Comparison of ENCODE assay signal across 15 cellular contexts in genomic region chr12:123058471-123058870, GRCh38.
DNase-seq lines count a peak whose midpoint lies in the region; ATAC-seq and TF ChIP-seq lines count a peak whose summit lies in the region.
"Had no signal": no experiment of that assay in that cellular context is flagged by ENCODE, and none has a peak within 500 bp of the region (broad histone marks: within the 10 kb centered on the region; RNA-seq: fewer than 3 reads in every experiment).

No MANE protein-coding gene starts in this region.

- no peaks in the 10 kb centered on the region for H3K36me3 Mint-ChIP-seq in activated naive CD8-positive, alpha-beta T cell
- H3K36me3 Mint-ChIP-seq in activated naive CD8-positive, alpha-beta T cell treated with anti-CD3 and anti-CD28 coated beads, Interleukin-2, amount 50 U/mL, for 24 hours (ENCODE audit: low read depth), result no peaks in the 10 kb centered on the region
- peaks cover 4% of the 10 kb centered on the region for H3K36me3 Mint-ChIP-seq in glutamatergic neuron (ENCODE audit: unreplicated experiment)
- H3K36me3 Mint-ChIP-seq in Caco-2 (ENCODE audit: insufficient read depth, unreplicated experiment), result no peaks in the 10 kb centered on the region

- no peaks in the 10 kb centered on the region for H3K27me3 Mint-ChIP-seq in activated naive CD8-positive, alpha-beta T cell
- H3K27me3 Mint-ChIP-seq in activated naive CD8-positive, alpha-beta T cell treated with anti-CD3 and anti-CD28 coated beads, Interleukin-2, amount 50 U/mL, for 24 hours, result no peaks in the 10 kb centered on the region
- peaks cover 19% of the 10 kb centered on the region for H3K27me3 Mint-ChIP-seq in glutamatergic neuron (ENCODE audit: unreplicated experiment)
- no peaks in the 10 kb centered on the region for H3K27me3 Mint-ChIP-seq in Caco-2 (ENCODE audit: insufficient read depth, unreplicated experiment)
- H3K27me3 Mint-ChIP-seq: activated CD4-positive, alpha-beta T cell treated with anti-CD3 and anti-CD28 coated beads for 36 hours had no signal

- H3K36me3 ChIP-seq in upper lobe of left lung (no peaks in the 10 kb centered on the region), Caco-2 (ENCODE audit: control insufficient read depth, insufficient read depth, low read length) (no peaks in the 10 kb centered on the region)
- H3K36me3 ChIP-seq: ascending aorta had no signal

- H3K4me3 ChIP-seq in upper lobe of left lung (no peak overlapping the region), Caco-2 (ENCODE audit: low read depth, low read length) (no peak overlapping the region)
- H3K4me3 ChIP-seq: ascending aorta had no signal

- no peaks in the 10 kb centered on the region for H3K9me3 Mint-ChIP-seq in activated naive CD8-positive, alpha-beta T cell (ENCODE audit: low read depth)
- H3K9me3 Mint-ChIP-seq in activated naive CD8-positive, alpha-beta T cell treated with anti-CD3 and anti-CD28 coated beads, Interleukin-2, amount 50 U/mL, for 24 hours, result no peaks in the 10 kb centered on the region
- H3K9me3 Mint-ChIP-seq in glutamatergic neuron (ENCODE audit: unreplicated experiment) (peaks cover 22% of the 10 kb centered on the region), Caco-2 (ENCODE audit: unreplicated experiment) (no peaks in the 10 kb centered on the region)
- H3K9me3 Mint-ChIP-seq: activated T-cell treated with anti-CD3 and anti-CD28 coated beads, Interleukin-2, amount 50 U/mL, for 4 hours; nephron progenitor cell had no signal

- no peak for DNase-seq in activated naive CD8-positive, alpha-beta T cell treated with anti-CD3 and anti-CD28 coated beads, Interleukin-2, amount 50 U/mL, for 24 hours
- DNase-seq in NCI-H345 treated with DMSO at 0.1 percent for 48 hours (lab: John Stamatoyannopoulos, UW; ENCODE audit: unreplicated experiment) (peak; percentile 98), glutamatergic neuron (no peak), upper lobe of left lung (peak in 1 of 2 donors; percentile 70), Caco-2 (no peak)
- no peak for DNase-seq in stimulated activated CD4-positive, alpha-beta T cell treated with anti-CD3 and anti-CD28 coated beads, Interleukin-12 subunit alpha, Interleukin-12 subunit beta, amount 100 ng/mL, for 4 hours
- DNase-seq: activated CD4-positive, alpha-beta T cell treated with anti-CD3 and anti-CD28 coated beads for 36 hours; activated T-cell treated with anti-CD3 and anti-CD28 coated beads, Interleukin-2, amount 50 U/mL, for 4 hours; foreskin melanocyte; nephron progenitor cell; OCI-M1 had no signal

- no peaks in the 10 kb centered on the region for H3K9me3 ChIP-seq in upper lobe of left lung
- no peaks in the 10 kb centered on the region for H3K9me3 ChIP-seq in Caco-2
- H3K9me3 ChIP-seq: ascending aorta had no signal

- no peaks in the 10 kb centered on the region for H3K27me3 ChIP-seq in upper lobe of left lung
- H3K27me3 ChIP-seq in Caco-2 (replicated peaks; ENCODE audit: control insufficient read depth, insufficient read depth, low read length), result no peaks in the 10 kb centered on the region
- H3K27me3 ChIP-seq: ascending aorta had no signal

- H3K27ac ChIP-seq in upper lobe of left lung, result peak overlapping the region; percentile 8 to 71 (median 30)
- H3K27ac ChIP-seq: ascending aorta had no signal

- CTCF ChIA-PET in Caco-2 (lab: Charles Lee), result no interaction called here

- H3K4me1 Mint-ChIP-seq in activated naive CD8-positive, alpha-beta T cell (ENCODE audit: low read depth), result peaks cover 22% of the 10 kb centered on the region
- H3K4me1 Mint-ChIP-seq in activated naive CD8-positive, alpha-beta T cell treated with anti-CD3 and anti-CD28 coated beads, Interleukin-2, amount 50 U/mL, for 24 hours, result peaks cover 17% of the 10 kb centered on the region
- H3K4me1 Mint-ChIP-seq in glutamatergic neuron (ENCODE audit: low read depth, unreplicated experiment) (peaks cover 51% of the 10 kb centered on the region), Caco-2 (ENCODE audit: low read depth, unreplicated experiment) (no peaks in the 10 kb centered on the region)

- ATAC-seq in activated naive CD8-positive, alpha-beta T cell treated with anti-CD3 and anti-CD28 coated beads, Interleukin-2, amount 50 U/mL, for 24 hours, result no peak
- ATAC-seq in upper lobe of left lung (ENCODE audit: low FRiP score in 2 of 2), result no peak
- no peak for ATAC-seq in GM21381 (IDR thresholded peaks at IDR 0.05; ENCODE audit: unreplicated experiment)
- ATAC-seq: activated CD4-positive, alpha-beta T cell treated with anti-CD3 and anti-CD28 coated beads for 36 hours; activated T-cell treated with anti-CD3 and anti-CD28 coated beads, Interleukin-2, amount 50 U/mL, for 4 hours; HepG2 had no signal

- intact Hi-C loops in Caco-2 (cut with micrococcal nuclease; ENCODE audit: unreplicated experiment), result no loop called here

- TF ChIP-seq POLR2A in upper lobe of left lung (IDR thresholded peaks at IDR 0.05), result peak in 1 of 4 donors; percentile 31

- peak overlapping the region; percentile 56 for H3K27ac Mint-ChIP-seq in activated naive CD8-positive, alpha-beta T cell
- no peak overlapping the region for H3K27ac Mint-ChIP-seq in activated naive CD8-positive, alpha-beta T cell treated with anti-CD3 and anti-CD28 coated beads, Interleukin-2, amount 50 U/mL, for 24 hours
- peak overlapping the region; percentile 91 for H3K27ac Mint-ChIP-seq in glutamatergic neuron (ENCODE audit: unreplicated experiment)
- H3K27ac Mint-ChIP-seq in Caco-2 (ENCODE audit: unreplicated experiment), result no peak overlapping the region
- H3K27ac Mint-ChIP-seq: activated CD4-positive, alpha-beta T cell treated with anti-CD3 and anti-CD28 coated beads for 36 hours had no signal

- BruUV-seq in Caco-2 (replicated peaks; lab: Mats Ljungman, UMichigan), result no TSS peak

- POLR2A ChIA-PET in Caco-2 (lab: Charles Lee), result no interaction called here

- no peak for TF ChIP-seq EP300 in upper lobe of left lung (IDR thresholded peaks at IDR 0.05)

- no peak for TF ChIP-seq CTCF in glutamatergic neuron (IDR thresholded peaks at IDR 0.05; ENCODE audit: partially characterized antibody, unreplicated experiment)
- no peak for TF ChIP-seq CTCF in upper lobe of left lung (IDR thresholded peaks at IDR 0.05)
- no peak for TF ChIP-seq CTCF in Caco-2 (IDR thresholded peaks at IDR 0.05; ENCODE audit: insufficient read depth in 1 of 2, low read depth in 1 of 2, low read length in 1 of 2, severe bottlenecking in 1 of 2, unreplicated experiment in 1 of 2)

- WGBS in upper lobe of left lung, 2 donors, result 56 to 76% methylated on average over 4 to 5 of the region's 5 CpGs

- no peak overlapping the region for H3K4me3 Mint-ChIP-seq in activated naive CD8-positive, alpha-beta T cell
- H3K4me3 Mint-ChIP-seq in activated naive CD8-positive, alpha-beta T cell treated with anti-CD3 and anti-CD28 coated beads, Interleukin-2, amount 50 U/mL, for 24 hours, result no peak overlapping the region
- H3K4me3 Mint-ChIP-seq in glutamatergic neuron (ENCODE audit: unreplicated experiment), result peak overlapping the region; percentile 77
- H3K4me3 Mint-ChIP-seq in Caco-2 (ENCODE audit: unreplicated experiment), result no peak overlapping the region
- H3K4me3 Mint-ChIP-seq: activated CD4-positive, alpha-beta T cell treated with anti-CD3 and anti-CD28 coated beads for 36 hours; activated T-cell treated with anti-CD3 and anti-CD28 coated beads, Interleukin-2, amount 50 U/mL, for 4 hours; nephron progenitor cell had no signal

- H3K4me1 ChIP-seq in upper lobe of left lung (peaks cover 45 to 75% (median 61%) of the 10 kb centered on the region in 4 donors), Caco-2 (peaks cover 6% of the 10 kb centered on the region)

Comparison
In these comparisons a context has a peak if more than half of its experiments do, and no peak if none do; other contexts are left out.
1. H3K27ac Mint-ChIP-seq: peak in activated naive CD8-positive, alpha-beta T cell (single experiment) and glutamatergic neuron (single experiment); none in activated naive CD8-positive, alpha-beta T cell treated with anti-CD3 and anti-CD28 coated beads, Interleukin-2, amount 50 U/mL, for 24 hours (single experiment) and Caco-2 (single experiment).